1 cellular context compared by ENCODE assay signal in the genomic region with DNA sequence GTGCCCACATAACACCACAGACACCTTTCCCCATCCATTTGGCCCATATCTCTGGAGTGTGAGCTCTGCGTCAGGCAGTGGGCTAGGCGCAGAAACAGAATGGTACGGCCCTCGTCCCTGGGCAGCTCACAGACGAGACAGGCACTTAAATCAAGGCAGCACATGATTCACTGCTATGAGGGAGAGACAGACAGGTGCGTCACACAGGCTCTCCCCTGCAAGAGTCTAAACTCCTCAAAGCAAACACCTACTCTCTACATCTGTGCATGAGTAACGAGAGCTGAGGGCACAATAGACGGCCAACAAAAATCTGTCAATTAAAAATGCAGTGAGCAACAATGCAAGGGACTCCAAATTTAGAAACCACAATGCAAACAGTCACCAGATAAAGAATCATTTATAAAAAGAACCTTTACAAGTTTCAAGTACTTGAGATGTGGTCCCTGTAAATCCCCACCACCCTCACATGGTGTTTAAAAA.
TF ChIP-seq lines count a peak whose summit lies in the region.

No MANE protein-coding gene starts in this region.

TF ChIP-seq in HEK293, 187 proteins besides CTCF, POLR2A, EP300 and RAD21 (continued from another document):
- TF ChIP-seq, protein P1, sequence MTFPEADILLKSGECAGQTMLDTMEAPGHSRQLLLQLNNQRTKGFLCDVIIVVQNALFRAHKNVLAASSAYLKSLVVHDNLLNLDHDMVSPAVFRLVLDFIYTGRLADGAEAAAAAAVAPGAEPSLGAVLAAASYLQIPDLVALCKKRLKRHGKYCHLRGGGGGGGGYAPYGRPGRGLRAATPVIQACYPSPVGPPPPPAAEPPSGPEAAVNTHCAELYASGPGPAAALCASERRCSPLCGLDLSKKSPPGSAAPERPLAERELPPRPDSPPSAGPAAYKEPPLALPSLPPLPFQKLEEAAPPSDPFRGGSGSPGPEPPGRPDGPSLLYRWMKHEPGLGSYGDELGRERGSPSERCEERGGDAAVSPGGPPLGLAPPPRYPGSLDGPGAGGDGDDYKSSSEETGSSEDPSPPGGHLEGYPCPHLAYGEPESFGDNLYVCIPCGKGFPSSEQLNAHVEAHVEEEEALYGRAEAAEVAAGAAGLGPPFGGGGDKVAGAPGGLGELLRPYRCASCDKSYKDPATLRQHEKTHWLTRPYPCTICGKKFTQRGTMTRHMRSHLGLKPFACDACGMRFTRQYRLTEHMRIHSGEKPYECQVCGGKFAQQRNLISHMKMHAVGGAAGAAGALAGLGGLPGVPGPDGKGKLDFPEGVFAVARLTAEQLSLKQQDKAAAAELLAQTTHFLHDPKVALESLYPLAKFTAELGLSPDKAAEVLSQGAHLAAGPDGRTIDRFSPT (tag by site-specific recombination; IDR thresholded peaks at IDR 0.05) = peak; percentile 38; the same call in 1 of the 2 replicates
TF ChIP-seq in HEK293: peak in this region for 31.
